In genomic region chrX:133415276-133416105, GRCh38 we compare ENCODE assay signal across 8 cellular contexts. TPM values are rescaled to one million over a fixed set of nuclear protein-coding genes. Genes with fewer than 3 reads are reported as not detected.
DNase-seq lines count a peak whose midpoint lies in the region; ATAC-seq and TF ChIP-seq lines count a peak whose summit lies in the region.

Gene GPC4, minus strand, starts transcription at chrX:133415489. Its CDS starts 524 bp downstream, at chrX:133414965.

- H3K4me3 ChIP-seq in right lobe of liver = peak within 1 kb of the TSS; percentile 20 to 42 (median 28)
- H3K4me3 ChIP-seq in suprapubic skin = peak within 1 kb of the TSS; percentile 64

- 20% methylated on average over 2 of the region's 90 CpGs for WGBS in right lobe of liver (ENCODE audit: insufficient coverage, low coverage, low lambda C conversion rate, missing lambda C conversion rate)
- 30% methylated on average over 36 of the region's 90 CpGs for WGBS in suprapubic skin

- no peak for TF ChIP-seq CTCF in right lobe of liver (IDR thresholded peaks at IDR 0.05)
- TF ChIP-seq CTCF in suprapubic skin (IDR thresholded peaks at IDR 0.05) = no peak

- H3K36me3 Mint-ChIP-seq in T-helper 1 cell treated with Interleukin-12 subunit alpha and Interleukin-12 subunit beta and Interleukin-4 antibody, amounts not matched to agents 30 μg/mL and 1 μg/mL, for 36 hours (ENCODE audit: low read depth) = no peaks in the 10 kb centered on the region
- peaks cover 0 to 5% (median 0%) of the 10 kb centered on the region in 3 donors for H3K36me3 Mint-ChIP-seq in immature natural killer cell

- TF ChIP-seq EP300 in suprapubic skin (IDR thresholded peaks at IDR 0.05) = no peak

- ATAC-seq in right lobe of liver = peak; percentile 52 to 81 (median 60)
- ATAC-seq in GM18502 (IDR thresholded peaks at IDR 0.05; ENCODE audit: poor library complexity, unreplicated experiment) = no peak

- H3K36me3 ChIP-seq in right lobe of liver = no peaks in the 10 kb centered on the region
- H3K36me3 ChIP-seq in suprapubic skin = no peaks in the 10 kb centered on the region

- H3K27ac ChIP-seq in right lobe of liver = no peak within 1 kb of the TSS
- peak within 1 kb of the TSS; percentile 29 for H3K27ac ChIP-seq in suprapubic skin

- H3K27ac Mint-ChIP-seq in T-helper 1 cell treated with Interleukin-12 subunit alpha and Interleukin-12 subunit beta and Interleukin-4 antibody, amounts not matched to agents 30 μg/mL and 1 μg/mL, for 36 hours = no peak within 1 kb of the TSS
- H3K27ac Mint-ChIP-seq in immature natural killer cell = no peak within 1 kb of the TSS

- peak within 1 kb of the TSS; percentile 59 for H3K4me3 Mint-ChIP-seq in T-helper 1 cell treated with Interleukin-12 subunit alpha and Interleukin-12 subunit beta and Interleukin-4 antibody, amounts not matched to agents 30 μg/mL and 1 μg/mL, for 36 hours
- no peak within 1 kb of the TSS for H3K4me3 Mint-ChIP-seq in immature natural killer cell

- DNase-seq in T-helper 1 cell (no peak), NCI-H2171 (lab: John Stamatoyannopoulos, UW) (peak; percentile 30), cerebellar cortex (ENCODE audit: low spot score) (peak; percentile 39), right lobe of liver (peak; percentile 22 to 65 (median 43)), suprapubic skin (ENCODE audit: low spot score in 2 of 2) (peak in 1 of 2 donors; percentile 70), immature natural killer cell (no peak)

- H3K27me3 ChIP-seq in right lobe of liver (peaks cover 7 to 22% of the 10 kb centered on the region in 2 donors), suprapubic skin (no peaks in the 10 kb centered on the region)

- TF ChIP-seq POLR2A in right lobe of liver (IDR thresholded peaks at IDR 0.05) = no peak
- no peak for TF ChIP-seq POLR2A in suprapubic skin (IDR thresholded peaks at IDR 0.05)

- H3K27me3 Mint-ChIP-seq in T-helper 1 cell treated with Interleukin-12 subunit alpha and Interleukin-12 subunit beta and Interleukin-4 antibody, amounts not matched to agents 30 μg/mL and 1 μg/mL, for 36 hours (ENCODE audit: low read depth) = peaks cover 64% of the 10 kb centered on the region
- peaks cover 4 to 22% (median 8%) of the 10 kb centered on the region in 3 donors for H3K27me3 Mint-ChIP-seq in immature natural killer cell (ENCODE audit: low read depth in 3 of 3)

- H3K9me3 ChIP-seq in right lobe of liver (no peaks in the 10 kb centered on the region), suprapubic skin (no peaks in the 10 kb centered on the region)

- intact Hi-C loops in right lobe of liver (cut with DNase I) = no loop called here

- H3K4me1 Mint-ChIP-seq in T-helper 1 cell treated with Interleukin-12 subunit alpha and Interleukin-12 subunit beta and Interleukin-4 antibody, amounts not matched to agents 30 μg/mL and 1 μg/mL, for 36 hours (ENCODE audit: low read depth) = peaks cover 3% of the 10 kb centered on the region
- no peaks in the 10 kb centered on the region for H3K4me1 Mint-ChIP-seq in immature natural killer cell

- no peaks in the 10 kb centered on the region for H3K9me3 Mint-ChIP-seq in T-helper 1 cell treated with Interleukin-12 subunit alpha and Interleukin-12 subunit beta and Interleukin-4 antibody, amounts not matched to agents 30 μg/mL and 1 μg/mL, for 36 hours
- no peaks in the 10 kb centered on the region for H3K9me3 Mint-ChIP-seq in immature natural killer cell

- H3K4me1 ChIP-seq in right lobe of liver (no peaks in the 10 kb centered on the region), suprapubic skin (no peaks in the 10 kb centered on the region)

RNA-seq across cellular contexts. Expression of gene GPC4, which starts in this region (rescaled TPM):
- total RNA-seq in right lobe of liver (1 to 10 TPM in 4 of 6 experiments, under 1 TPM in 2; 0.88 to 2.3 (median 1.2) TPM), suprapubic skin (1 to 10 TPM; 2.3 to 4.1 (median 3.1) TPM)
- polyA plus RNA-seq in immature natural killer cell = not detected

Comparison
In these comparisons a context has a peak if more than half of its experiments do, and no peak if none do; other contexts are left out.
1. DNase-seq: peak in NCI-H2171 (single experiment), cerebellar cortex (single experiment) and right lobe of liver (3 of 3); none in T-helper 1 cell (0 of 5) and immature natural killer cell (0 of 3).